ENCODE assay signal across 23 cellular contexts in genomic region chr3:31117854-31118253, GRCh38.
"Had no signal": no experiment of that assay in that cellular context is flagged by ENCODE, and none has a peak within 500 bp of the region (broad histone marks: within the 10 kb centered on the region; RNA-seq: fewer than 3 reads in every experiment).

No MANE protein-coding gene starts in this region.

- ATAC-seq: effector memory CD8-positive, alpha-beta T cell; gastroesophageal sphincter; heart left ventricle; left cardiac atrium; left lung; left ventricle myocardium superior; lower lobe of right lung; naive thymus-derived CD4-positive, alpha-beta T cell; natural killer cell had no signal

- DNase-seq: colonic mucosa; cortex of kidney; effector CD8-positive, alpha-beta T cell; effector memory CD8-positive, alpha-beta T cell; endodermal cell; esophagus squamous epithelium; foreskin fibroblast; heart left ventricle; hypothalamus; immature natural killer cell; islet precursor cell; left cardiac atrium; left lung; left ventricle myocardium superior; lower lobe of right lung; mesendoderm; midbrain; naive thymus-derived CD4-positive, alpha-beta T cell; natural killer cell had no signal

- FAIRE-seq: endometrium, frontal cortex had no signal

- H3K79me2 ChIP-seq: hepatocyte had no signal

- H3K4me3 ChIP-seq: colonic mucosa, esophagus squamous epithelium, gastroesophageal sphincter, heart left ventricle, hepatocyte, left lung, lower lobe of right lung had no signal

- H3K36me3 ChIP-seq: colonic mucosa, esophagus squamous epithelium, gastroesophageal sphincter, heart left ventricle, left lung, lower lobe of right lung had no signal

- H3K27me3 ChIP-seq: colonic mucosa, esophagus squamous epithelium, gastroesophageal sphincter, heart left ventricle, hepatocyte, left lung had no signal

- H3K4me1 ChIP-seq: colonic mucosa, esophagus squamous epithelium, gastroesophageal sphincter, heart left ventricle, left lung, lower lobe of right lung had no signal

- H3K4me2 ChIP-seq: hepatocyte had no signal

- H3K27ac ChIP-seq: colonic mucosa, esophagus squamous epithelium, gastroesophageal sphincter, heart left ventricle, hepatocyte, left lung, lower lobe of right lung had no signal

- H2AFZ ChIP-seq: hepatocyte had no signal

- H3K9me3 ChIP-seq: colonic mucosa, esophagus squamous epithelium, gastroesophageal sphincter, lower lobe of right lung had no signal
